6 cellular contexts compared by ENCODE assay signal in the genomic region with DNA sequence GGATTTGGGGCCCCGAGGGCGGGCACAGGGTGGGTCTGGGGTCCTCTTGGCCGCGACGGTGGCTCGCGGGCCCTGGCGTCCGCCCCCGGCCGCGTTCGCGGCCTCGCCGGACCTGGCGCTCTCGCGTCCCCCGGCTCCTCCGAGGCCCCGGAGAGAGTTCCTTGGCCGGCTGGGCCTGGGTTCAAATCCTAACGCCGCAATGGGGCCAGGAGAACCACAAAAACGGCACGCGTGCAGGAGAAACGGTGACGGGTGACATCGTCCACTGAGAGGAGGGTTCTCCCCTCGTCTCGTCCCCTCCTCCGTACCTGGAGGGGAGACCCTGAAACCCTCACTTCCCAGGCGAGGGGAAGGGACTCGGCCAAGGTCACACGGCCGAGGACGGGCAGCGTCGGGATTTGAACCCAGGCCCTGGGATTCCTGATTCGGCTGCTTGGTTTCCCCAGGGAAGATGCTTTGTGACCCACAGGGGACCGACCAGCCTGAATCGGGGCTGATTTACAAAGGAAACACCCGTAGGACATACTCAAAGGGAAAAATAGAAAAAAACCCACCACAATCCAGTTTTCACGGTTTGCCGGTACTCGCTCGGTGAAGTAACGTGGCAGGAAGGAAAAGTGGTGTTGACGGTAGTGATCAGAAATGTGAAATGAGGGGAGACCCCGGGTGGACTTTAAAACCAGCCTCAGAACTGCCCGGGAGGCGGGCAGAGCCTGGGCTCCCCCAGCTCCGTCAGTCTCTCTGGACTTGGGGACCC. TPM values are rescaled to one million over a fixed set of nuclear protein-coding genes. Genes with fewer than 3 reads are reported as not detected.
DNase-seq lines count a peak whose midpoint lies in the region; ATAC-seq lines count a peak whose summit lies in the region.

No MANE protein-coding gene starts in this region.

- peaks cover 0 to 7% of the 10 kb centered on the region in 2 donors for H3K4me1 ChIP-seq in aorta (ENCODE audit: control insufficient read depth in 1 of 2, insufficient read depth in 2 of 2, low read length in 2 of 2)

- intact Hi-C loops in left colon (cut with DNase I, micrococcal nuclease) (no loop called here), aorta (cut with DNase I) (loop anchor here (5.0 to 10.0 kb wide), 3 partner anchors 59 to 171 kb away; partner anchors contain the start of genes CATSPERD (in 1 of the 2), DUS3L (in 1 of the 2), HSD11B1L (in 1 of the 2) and LONP1 (in 1 of the 2))

- no peaks in the 10 kb centered on the region for H3K9me3 ChIP-seq in aorta (ENCODE audit: control insufficient read depth, low read length)

- ATAC-seq in HG02642 (IDR thresholded peaks at IDR 0.05; ENCODE audit: poor library complexity, unreplicated experiment) (peak; percentile 4), left colon (peak; percentile 8), aorta (ENCODE audit: low FRiP score) (no peak)

- H3K27me3 ChIP-seq in aorta (ENCODE audit: control insufficient read depth in 1 of 2, insufficient read depth in 2 of 2, low read length in 1 of 2), result no peaks in the 10 kb centered on the region

- WGBS in aorta, 2 donors, result 0% methylated on average over 37 to 55 of the region's 55 CpGs

- H3K36me3 ChIP-seq in aorta (ENCODE audit: control insufficient read depth in 1 of 2, insufficient read depth in 2 of 2, low read length in 1 of 2), result no peaks in the 10 kb centered on the region

- peak overlapping the region; percentile 95 for H3K4me3 ChIP-seq in aorta (ENCODE audit: low read length in 2 of 2)

- peak; percentile 62 for DNase-seq in activated CD8-positive, alpha-beta memory T cell treated with anti-CD3 and anti-CD28 coated beads, Interleukin-2, amount 50 U/mL, for 48 hours
- peak in 1 of 2 donors; percentile 33 for DNase-seq in left colon
- peak in 1 of 2 donors; percentile 53 for DNase-seq in aorta
- DNase-seq in cerebellar nuclear complex (lab: John Stamatoyannopoulos, UW), result no peak
- DNase-seq in NCI-H187 (lab: John Stamatoyannopoulos, UW), result no peak

- H3K27ac ChIP-seq in aorta (ENCODE audit: low read depth in 1 of 2, low read length in 2 of 2), result peak overlapping the region; percentile 69 to 92

RNA-seq across cellular contexts. Expression of gene SAFB, which starts 0.7 kb away (rescaled TPM):
- total RNA-seq in left colon, result 10 to 100 TPM; 56.1 to 82.5 TPM
- total RNA-seq in aorta, result 100 to 1,000 TPM in 1 of 2 donors, 10 to 100 TPM in 1; 79.3 to 100 TPM
- 10 to 100 TPM; 32.7 to 72.4 TPM for polyA plus RNA-seq in aorta

RNA-seq across cellular contexts. Expression of gene SAFB2, which starts 1.0 kb away (rescaled TPM):
- 10 to 100 TPM; 67.3 to 92.3 TPM for total RNA-seq in left colon
- total RNA-seq in aorta, result 100 to 1,000 TPM in 1 of 2 donors, 10 to 100 TPM in 1; 67.1 to 113 TPM
- polyA plus RNA-seq in aorta, result 10 to 100 TPM; 26.7 to 82.2 TPM

RNA-seq across cellular contexts. Expression of gene TINCR, which starts 55.8 kb away (rescaled TPM):
- total RNA-seq in left colon (1 to 10 TPM; 7.2 to 7.5 TPM), aorta (1 to 10 TPM in 1 of 2 donors, under 1 TPM in 1; 0.96 to 1.1 TPM)
- polyA plus RNA-seq in aorta, result 1 to 10 TPM in 1 of 2 donors, under 1 TPM in 1; 0.50 to 1.1 TPM

RNA-seq across cellular contexts. Expression of gene MICOS13, which starts 56.7 kb away (rescaled TPM):
- total RNA-seq in left colon (10 to 100 TPM; 66.3 to 83.4 TPM), aorta (10 to 100 TPM; 35.4 to 39.0 TPM)
- polyA plus RNA-seq in aorta, result 100 to 1,000 TPM; 100 to 103 TPM

RNA-seq across cellular contexts. Expression of gene HSD11B1L, which starts 57.3 kb away (rescaled TPM):
- total RNA-seq in left colon (1 to 10 TPM; 3.5 to 3.8 TPM), aorta (1 to 10 TPM; 3.9 to 5.7 TPM)
- 10 to 100 TPM in 1 of 2 donors, 1 to 10 TPM in 1; 8.5 to 12.0 TPM for polyA plus RNA-seq in aorta

Comparison
In these comparisons a context has a peak if more than half of its experiments do, and no peak if none do; other contexts are left out.
1. intact Hi-C loops: an anchor here in aorta (5.0 to 10.0 kb wide); none called in left colon.